30 cellular contexts compared by ENCODE assay signal in genomic region chr21:32061755-32062154, GRCh38.
"Had no signal": no experiment of that assay in that cellular context is flagged by ENCODE, and none has a peak within 500 bp of the region (broad histone marks: within the 10 kb centered on the region; RNA-seq: fewer than 3 reads in every experiment).

No MANE protein-coding gene starts in this region.

- H3K36me3 Mint-ChIP-seq: natural killer cell treated with Interleukin-12 subunit alpha and Interleukin-12 subunit beta and Interleukin-15 and Interleukin-18, amount 100 ng/mL, for 72 hours; stimulated activated memory B cell treated with anti-CD40 and anti-IgM and Interleukin-4, amounts not matched to agents 10 μg/mL and 1 μg/mL and 100 μg/mL, for 72 hours had no signal

- DNase-seq: naive B cell; naive thymus-derived CD8-positive, alpha-beta T cell; occipital lobe; pancreas; psoas muscle; right cardiac atrium; right lobe of liver; sigmoid colon; spleen; stimulated activated CD4-positive, alpha-beta T cell treated with anti-CD3 and anti-CD28 coated beads, Interleukin-12 subunit alpha, Interleukin-12 subunit beta, amount 100 ng/mL, for 4 hours; stimulated activated CD4-positive, alpha-beta T cell treated with anti-CD3 and anti-CD28 coated beads, Interleukin-1b, Interleukin-23, amount 100 ng/mL, for 48 hours; stimulated activated CD4-positive, alpha-beta T cell treated with anti-CD3 and anti-CD28 coated beads, Interleukin-4, amount 100 ng/mL, for 1 hour; stimulated activated CD4-positive, alpha-beta T cell treated with anti-CD3 and anti-CD28 coated beads, Interleukin-4, amount 100 ng/mL, for 4 hours; stimulated activated CD8-positive, alpha-beta memory T cell treated with anti-CD3 and anti-CD28 coated beads, Interleukin-4, amount 100 ng/mL, for 48 hours; stimulated activated naive CD4-positive, alpha-beta T cell; stimulated activated naive CD8-positive, alpha-beta T cell treated with anti-CD3 and anti-CD28 coated beads, Interleukin-15, amount 100 ng/mL, for 72 hours; stimulated activated naive CD8-positive, alpha-beta T cell treated with anti-CD3 and anti-CD28 coated beads, Interleukin-15, Interleukin-2, amounts not matched to agents 100 U/mL and 50 U/mL, for 24 hours; substantia nigra; testis; tibial artery; transverse colon; upper lobe of right lung; uterus had no signal

- H3K27me3 Mint-ChIP-seq: stimulated activated naive CD8-positive, alpha-beta T cell treated with anti-CD3 and anti-CD28 coated beads, Interleukin-15, amount 100 ng/mL, for 72 hours; type B pancreatic cell had no signal

- H3K27ac Mint-ChIP-seq: naive B cell; naive thymus-derived CD8-positive, alpha-beta T cell; natural killer cell treated with Interleukin-12 subunit alpha and Interleukin-12 subunit beta and Interleukin-15 and Interleukin-18, amount 100 ng/mL, for 72 hours; neural progenitor cell; stimulated activated memory B cell treated with anti-CD40 and anti-IgM and Interleukin-4, amounts not matched to agents 10 μg/mL and 1 μg/mL and 100 μg/mL, for 72 hours; type B pancreatic cell had no signal

- H3K4me3 ChIP-seq: neural progenitor cell, pancreas, psoas muscle, right lobe of liver, sigmoid colon, skin epidermis, smooth muscle cell, spleen, suprapubic skin, testis, tibial artery, transverse colon, upper lobe of right lung, uterus had no signal

- H3K9me3 Mint-ChIP-seq: natural killer cell treated with Interleukin-12 subunit alpha and Interleukin-12 subunit beta and Interleukin-15 and Interleukin-18, amount 100 ng/mL, for 72 hours; stimulated activated memory B cell treated with anti-CD40 and anti-IgM and Interleukin-4, amounts not matched to agents 10 μg/mL and 1 μg/mL and 100 μg/mL, for 72 hours; type B pancreatic cell had no signal

- ATAC-seq: naive thymus-derived CD8-positive, alpha-beta T cell; natural killer cell treated with Interleukin-12 subunit alpha and Interleukin-12 subunit beta and Interleukin-15 and Interleukin-18, amount 100 ng/mL, for 72 hours; pancreas; psoas muscle; right cardiac atrium; right lobe of liver; stimulated activated memory B cell treated with anti-CD40 and anti-IgM and Interleukin-4, amounts not matched to agents 10 μg/mL and 1 μg/mL and 100 μg/mL, for 72 hours; stimulated activated naive CD8-positive, alpha-beta T cell treated with anti-CD3 and anti-CD28 coated beads, Interleukin-15, amount 100 ng/mL, for 72 hours; stimulated activated naive CD8-positive, alpha-beta T cell treated with anti-CD3 and anti-CD28 coated beads, Interleukin-15, Interleukin-2, amounts not matched to agents 100 U/mL and 50 U/mL, for 24 hours; upper lobe of right lung had no signal

- H3K4me1 Mint-ChIP-seq: naive B cell; naive thymus-derived CD8-positive, alpha-beta T cell; stimulated activated memory B cell treated with anti-CD40 and anti-IgM and Interleukin-4, amounts not matched to agents 10 μg/mL and 1 μg/mL and 100 μg/mL, for 72 hours; stimulated activated naive CD8-positive, alpha-beta T cell treated with anti-CD3 and anti-CD28 coated beads, Interleukin-15, amount 100 ng/mL, for 72 hours had no signal

- H3K4me3 Mint-ChIP-seq: naive B cell; naive thymus-derived CD8-positive, alpha-beta T cell; natural killer cell treated with Interleukin-12 subunit alpha and Interleukin-12 subunit beta and Interleukin-15 and Interleukin-18, amount 100 ng/mL, for 72 hours; neural progenitor cell; stimulated activated memory B cell treated with anti-CD40 and anti-IgM and Interleukin-4, amounts not matched to agents 10 μg/mL and 1 μg/mL and 100 μg/mL, for 72 hours; stimulated activated naive CD8-positive, alpha-beta T cell treated with anti-CD3 and anti-CD28 coated beads, Interleukin-15, amount 100 ng/mL, for 72 hours; type B pancreatic cell had no signal
